Comparison of ENCODE assay signal across 3 cellular contexts in the genomic region with DNA sequence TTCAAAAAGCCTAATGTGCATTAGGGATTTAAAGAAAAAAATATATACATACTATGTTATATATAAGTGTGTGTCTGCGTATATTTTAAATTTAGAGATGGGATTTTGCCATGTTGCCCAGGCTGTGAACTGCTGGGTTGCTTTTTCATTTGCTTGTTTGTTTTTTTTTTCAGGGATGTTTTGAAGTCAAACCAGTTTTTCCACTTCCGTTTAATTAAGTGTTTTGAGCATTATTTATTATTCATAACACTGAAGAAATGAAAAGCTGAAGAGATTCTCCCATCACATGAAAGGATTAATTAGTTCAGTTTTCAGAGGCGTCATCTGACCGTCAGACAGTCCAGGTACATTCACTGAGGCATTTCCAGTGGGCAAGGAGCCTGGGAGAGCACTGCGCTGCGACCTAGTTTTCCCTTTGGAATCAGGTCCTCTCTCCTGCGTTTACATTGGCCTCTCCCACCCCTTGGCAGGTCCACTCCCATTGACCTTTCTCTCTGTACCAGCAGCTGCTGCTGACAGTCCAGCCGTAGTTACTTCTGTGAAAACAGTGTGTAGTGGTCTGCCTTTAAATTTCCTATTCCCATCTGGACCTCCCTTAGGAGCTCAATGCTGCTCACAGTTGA.
TF ChIP-seq lines count a peak whose summit lies in the region.

No MANE protein-coding gene starts in this region.

TF ChIP-seq in A549, 52 proteins besides CTCF, POLR2A, EP300 and RAD21 (continued from another document):
- TF ChIP-seq HMGXB4 (CRISPR knock-in tag; IDR thresholded peaks at IDR 0.05; ENCODE audit: borderline replicate concordance) (no peak), PBX3 (IDR thresholded peaks at IDR 0.05) (no peak), POLR2AphosphoS2 (conservative IDR thresholded peaks at IDR 0.05; ENCODE audit: low read length) (no peak), USF2 (IDR thresholded peaks at IDR 0.05) (no peak), RNF2 (IDR thresholded peaks at IDR 0.05; ENCODE audit: borderline replicate concordance, low read depth) (no peak), FOSL2 (IDR thresholded peaks at IDR 0.05) (no peak), FOSL2 (CRISPR knock-in tag; IDR thresholded peaks at IDR 0.05) (no peak), CHD2 (IDR thresholded peaks at IDR 0.05; ENCODE audit: low read length, partially characterized antibody) (no peak), HEYL (CRISPR knock-in tag; IDR thresholded peaks at IDR 0.05) (no peak), ZSCAN20 (CRISPR knock-in tag; IDR thresholded peaks at IDR 0.05) (no peak), ZFP36 (IDR thresholded peaks at IDR 0.05; ENCODE audit: borderline replicate concordance, partially characterized antibody) (no peak)
- TF ChIP-seq, protein P1, sequence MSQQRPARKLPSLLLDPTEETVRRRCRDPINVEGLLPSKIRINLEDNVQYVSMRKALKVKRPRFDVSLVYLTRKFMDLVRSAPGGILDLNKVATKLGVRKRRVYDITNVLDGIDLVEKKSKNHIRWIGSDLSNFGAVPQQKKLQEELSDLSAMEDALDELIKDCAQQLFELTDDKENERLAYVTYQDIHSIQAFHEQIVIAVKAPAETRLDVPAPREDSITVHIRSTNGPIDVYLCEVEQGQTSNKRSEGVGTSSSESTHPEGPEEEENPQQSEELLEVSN (IDR thresholded peaks at IDR 0.05; ENCODE audit: borderline replicate concordance, low read depth) = no peak

TF ChIP-seq in HCT116, 20 proteins besides CTCF, POLR2A, EP300 and RAD21 (continued from another document):
- no peak for TF ChIP-seq REST (IDR thresholded peaks at IDR 0.05; ENCODE audit: low read depth)
- TF ChIP-seq SRF (IDR thresholded peaks at IDR 0.05; ENCODE audit: low read depth) = no peak

TF ChIP-seq in liver, 16 proteins besides CTCF, POLR2A, EP300 and RAD21 (continued from another document):
- no peak for TF ChIP-seq ZBTB33 (IDR thresholded peaks at IDR 0.05)
- TF ChIP-seq GABPA (IDR thresholded peaks at IDR 0.05 in 1 of 2, conservative IDR thresholded peaks at IDR 0.05 in 1 of 2) = no peak
- no peak for TF ChIP-seq JUND (IDR thresholded peaks at IDR 0.05)
- peak; percentile 61 to 65 for TF ChIP-seq RXRA (IDR thresholded peaks at IDR 0.05)
- no peak for TF ChIP-seq NR2F2 (IDR thresholded peaks at IDR 0.05)
- no peak for TF ChIP-seq YY1 (IDR thresholded peaks at IDR 0.05)
- peak; percentile 56 for TF ChIP-seq SP1 (IDR thresholded peaks at IDR 0.05)
- TF ChIP-seq TAF1 (conservative IDR thresholded peaks at IDR 0.05) = no peak
- TF ChIP-seq MAX (IDR thresholded peaks at IDR 0.05) = no peak
- peak; percentile 73 to 75 for TF ChIP-seq HNF4A (conservative IDR thresholded peaks at IDR 0.05)
- no peak for TF ChIP-seq EGR1 (IDR thresholded peaks at IDR 0.05; ENCODE audit: low read depth in 2 of 2)
- no peak for TF ChIP-seq REST (IDR thresholded peaks at IDR 0.05)
- TF ChIP-seq HNF4G (IDR thresholded peaks at IDR 0.05) = no peak
